In genomic region chr3:153052096-153052460, GRCh38 we compare ENCODE assay signal across 1 cellular context.
TF ChIP-seq lines count a peak whose summit lies in the region.

No MANE protein-coding gene starts in this region.

TF ChIP-seq in K562, 482 proteins besides CTCF, POLR2A, EP300 and RAD21 (continued from another document and continues in another):
- TF ChIP-seq E4F1 (CRISPR knock-in tag; IDR thresholded peaks at IDR 0.05; ENCODE audit: borderline replicate concordance) = no peak
- TF ChIP-seq MYC (IDR thresholded peaks at IDR 0.05; ENCODE audit: low read depth, low read length) = no peak
- TF ChIP-seq MYC (CRISPR knock-in tag; IDR thresholded peaks at IDR 0.05; ENCODE audit: borderline replicate concordance, low read depth) = no peak
- no peak for TF ChIP-seq YBX1 (IDR thresholded peaks at IDR 0.05)
- TF ChIP-seq E2F6 (IDR thresholded peaks at IDR 0.05; ENCODE audit: borderline replicate concordance in 1 of 2, extremely low read depth in 1 of 2, insufficient read depth in 1 of 2, insufficient read length in 1 of 2, low read depth in 1 of 2, low read length in 1 of 2, poor library complexity in 1 of 2, severe bottlenecking in 1 of 2) = no peak
- peak; percentile 39; the same call in 1 of the 2 replicates for TF ChIP-seq CXXC5 (CRISPR knock-in tag; IDR thresholded peaks at IDR 0.05)
- TF ChIP-seq ZNF175 (CRISPR knock-in tag; IDR thresholded peaks at IDR 0.05; ENCODE audit: low read depth) = no peak
- TF ChIP-seq PURB (CRISPR knock-in tag; IDR thresholded peaks at IDR 0.05; ENCODE audit: low read depth) = no peak
- TF ChIP-seq ZBTB26 (CRISPR knock-in tag; IDR thresholded peaks at IDR 0.05) = no peak
- no peak for TF ChIP-seq RFX7 (CRISPR knock-in tag; IDR thresholded peaks at IDR 0.05)
- TF ChIP-seq FOXA1 (IDR thresholded peaks at IDR 0.05; ENCODE audit: borderline replicate concordance) = no peak
- no peak for TF ChIP-seq ZSCAN32 (CRISPR knock-in tag; IDR thresholded peaks at IDR 0.05)
- no peak for TF ChIP-seq TRIM25 (IDR thresholded peaks at IDR 0.05; ENCODE audit: borderline replicate concordance)
- TF ChIP-seq ZBTB17 (CRISPR knock-in tag; IDR thresholded peaks at IDR 0.05) = no peak
- TF ChIP-seq POU5F1 (IDR thresholded peaks at IDR 0.05; ENCODE audit: borderline replicate concordance, low read depth, low read length, partially characterized antibody) = no peak
- no peak for TF ChIP-seq NELFE (IDR thresholded peaks at IDR 0.05; ENCODE audit: insufficient read depth, insufficient read length)
- no peak for TF ChIP-seq POLR2AphosphoS5 (IDR thresholded peaks at IDR 0.05; ENCODE audit: control insufficient read depth, insufficient read depth, low read depth, low read length)
- TF ChIP-seq EP400 (IDR thresholded peaks at IDR 0.05) = peak; percentile 40; the same call in 1 of the 2 replicates
- TF ChIP-seq TGIF2 (CRISPR knock-in tag; IDR thresholded peaks at IDR 0.05) = no peak
- TF ChIP-seq ZNF263 (CRISPR knock-in tag; IDR thresholded peaks at IDR 0.05; ENCODE audit: borderline replicate concordance) = no peak
- no peak for TF ChIP-seq RBM39 (optimal IDR thresholded peaks at IDR 0.05; ENCODE audit: low read depth, low read length)
- no peak for TF ChIP-seq BRF1 (IDR thresholded peaks at IDR 0.05; ENCODE audit: borderline replicate concordance, extremely low read depth, insufficient read length)
- TF ChIP-seq ZBTB2 (IDR thresholded peaks at IDR 0.05) = no peak
- TF ChIP-seq JUN (IDR thresholded peaks at IDR 0.05; ENCODE audit: borderline replicate concordance, low read depth, low read length) = peak; percentile 59; the same call in 1 of the 2 replicates
- TF ChIP-seq JUN (CRISPR knock-in tag; IDR thresholded peaks at IDR 0.05; ENCODE audit: borderline replicate concordance) = no peak
- TF ChIP-seq ZNF639 (CRISPR knock-in tag; conservative IDR thresholded peaks at IDR 0.05 in 1 of 2, IDR thresholded peaks at IDR 0.05 in 1 of 2) = peak in 1 of 2 experiments; percentile 42; a peak in 1 of 4 replicates
- no peak for TF ChIP-seq CHD4 (IDR thresholded peaks at IDR 0.05; ENCODE audit: insufficient read depth, insufficient replicate concordance, low read depth, low read length, poor library complexity, severe bottlenecking)
- no peak for TF ChIP-seq TCF7L2 (IDR thresholded peaks at IDR 0.05; ENCODE audit: low read depth, low read length)
- TF ChIP-seq ZBTB40 (IDR thresholded peaks at IDR 0.05) = no peak
- TF ChIP-seq ZBTB40 (CRISPR knock-in tag; IDR thresholded peaks at IDR 0.05) = no peak
- no peak for TF ChIP-seq GMEB1 (CRISPR knock-in tag; IDR thresholded peaks at IDR 0.05)
- TF ChIP-seq ZNF77 (CRISPR knock-in tag; IDR thresholded peaks at IDR 0.05) = no peak
- TF ChIP-seq ZBTB9 (CRISPR knock-in tag; IDR thresholded peaks at IDR 0.05) = no peak; the same call in 1 of the 2 replicates
